8 cellular contexts compared by ENCODE assay signal in genomic region chr13:50387124-50387581, GRCh38.
DNase-seq lines count a peak whose midpoint lies in the region; ATAC-seq and TF ChIP-seq lines count a peak whose summit lies in the region.

No MANE protein-coding gene starts in this region.

- BruUV-seq in PC-9 (replicated peaks; lab: Mats Ljungman, UMichigan), result no TSS peak

- intact Hi-C loops in PC-9 (cut with micrococcal nuclease; ENCODE audit: unreplicated experiment), result no loop called here
- intact Hi-C loops in activated T-helper 2 cell treated with anti-CD3 and anti-CD28 coated beads, Interferon-gamma antibody, Interleukin-2, Interleukin-4, amounts not matched to agents 10 μg/mL and 5 μg/mL and 100 μg/mL, durations not matched to agents 14 hours and 24 hours and 36 hours (cut with micrococcal nuclease), result no loop called here

- peaks cover 52% of the 10 kb centered on the region for H3K27me3 Mint-ChIP-seq in activated T-helper 2 cell treated with anti-CD3 and anti-CD28 coated beads, Interferon-gamma antibody, Interleukin-2, Interleukin-4, amounts not matched to agents 10 μg/mL and 5 μg/mL and 100 μg/mL, durations not matched to agents 14 hours and 24 hours and 36 hours (ENCODE audit: low read depth)

- DNase-seq in AG09319 (ENCODE audit: extremely low read depth, low read depth) (no peak), HT-29 (ENCODE audit: low spot score) (peak; percentile 53), PC-9 (peak in 1 of 2 experiments; percentile 45), cerebellar cortex (ENCODE audit: low spot score) (peak; percentile 14), left lobe of liver (ENCODE audit: low spot score) (peak; percentile 92)
- DNase-seq in stimulated activated naive CD4-positive, alpha-beta T cell treated with Interleukin-2 at 50 U/mL for 16 hours (lab: John Stamatoyannopoulos, UW), result peak; percentile 29
- DNase-seq in activated T-helper 2 cell treated with anti-CD3 and anti-CD28 coated beads, Interferon-gamma antibody, Interleukin-2, Interleukin-4, amounts not matched to agents 10 μg/mL and 5 μg/mL and 100 μg/mL, durations not matched to agents 14 hours and 24 hours and 36 hours (ENCODE audit: low spot score), result no peak

- H3K27ac Mint-ChIP-seq in activated T-helper 2 cell treated with anti-CD3 and anti-CD28 coated beads, Interferon-gamma antibody, Interleukin-2, Interleukin-4, amounts not matched to agents 10 μg/mL and 5 μg/mL and 100 μg/mL, durations not matched to agents 14 hours and 24 hours and 36 hours, result no peak overlapping the region

- H3K9me2 ChIP-seq in PC-9 (ENCODE audit: insufficient read depth), result no peaks in the 10 kb centered on the region

- no peaks in the 10 kb centered on the region for H3K4me1 ChIP-seq in PC-9 (replicated peaks; ENCODE audit: insufficient read depth)

- no peaks in the 10 kb centered on the region for H3K79me2 ChIP-seq in PC-9 (ENCODE audit: low read depth)

- no peaks in the 10 kb centered on the region for H3K36me3 Mint-ChIP-seq in activated T-helper 2 cell treated with anti-CD3 and anti-CD28 coated beads, Interferon-gamma antibody, Interleukin-2, Interleukin-4, amounts not matched to agents 10 μg/mL and 5 μg/mL and 100 μg/mL, durations not matched to agents 14 hours and 24 hours and 36 hours (ENCODE audit: low read depth)

- no peak overlapping the region for H3K27ac ChIP-seq in PC-9

- no peak overlapping the region for H3K4me3 Mint-ChIP-seq in activated T-helper 2 cell treated with anti-CD3 and anti-CD28 coated beads, Interferon-gamma antibody, Interleukin-2, Interleukin-4, amounts not matched to agents 10 μg/mL and 5 μg/mL and 100 μg/mL, durations not matched to agents 14 hours and 24 hours and 36 hours (ENCODE audit: low read depth)

- CTCF ChIA-PET in PC-9 (lab: Charles Lee), result interaction anchor here (0.6 kb wide), 2 partner anchors 12 to 1411 kb away, joined by 3 to 6 read pairs; partner anchors contain the start of gene FNDC3A

- H3K4me1 Mint-ChIP-seq in activated T-helper 2 cell treated with anti-CD3 and anti-CD28 coated beads, Interferon-gamma antibody, Interleukin-2, Interleukin-4, amounts not matched to agents 10 μg/mL and 5 μg/mL and 100 μg/mL, durations not matched to agents 14 hours and 24 hours and 36 hours (ENCODE audit: low read depth), result peaks cover 6% of the 10 kb centered on the region

- H3K4me3 ChIP-seq in PC-9, result no peak overlapping the region

- peak; percentile 13 for TF ChIP-seq CTCF in AG09319 (IDR thresholded peaks at IDR 0.05; ENCODE audit: low read depth, low read length)
- 0 out of 2 replicates have a peak, but pooled peaks have one; percentile 18 for TF ChIP-seq CTCF in PC-9 (conservative IDR thresholded peaks at IDR 0.05)

- POLR2A ChIA-PET in PC-9 (lab: Charles Lee; ENCODE audit: unreplicated experiment), result no interaction called here

- no peaks in the 10 kb centered on the region for H3K36me3 ChIP-seq in PC-9 (ENCODE audit: low read depth)

- no peak overlapping the region for H2AFZ ChIP-seq in PC-9

- ATAC-seq in left lobe of liver, result peak; percentile 96
- ATAC-seq in GM19324 (IDR thresholded peaks at IDR 0.05; ENCODE audit: low FRiP score, unreplicated experiment), result no peak

- no peak overlapping the region for H3K4me2 ChIP-seq in PC-9

- H3F3A ChIP-seq in PC-9 (ENCODE audit: insufficient read depth, low read depth), result no peaks in the 10 kb centered on the region

- H3K9me3 ChIP-seq in PC-9 (ENCODE audit: insufficient read depth, low read depth), result no peaks in the 10 kb centered on the region

- H3K9me3 Mint-ChIP-seq in activated T-helper 2 cell treated with anti-CD3 and anti-CD28 coated beads, Interferon-gamma antibody, Interleukin-2, Interleukin-4, amounts not matched to agents 10 μg/mL and 5 μg/mL and 100 μg/mL, durations not matched to agents 14 hours and 24 hours and 36 hours, result no peaks in the 10 kb centered on the region

- H4K20me1 ChIP-seq in PC-9 (ENCODE audit: insufficient read depth), result no peaks in the 10 kb centered on the region

- H3K27me3 ChIP-seq in PC-9 (ENCODE audit: insufficient read depth, low read depth), result no peaks in the 10 kb centered on the region

Comparison
In these comparisons a context has a peak if more than half of its experiments do, and no peak if none do; other contexts are left out.
1. DNase-seq: peak in HT-29 (single experiment), cerebellar cortex (single experiment), left lobe of liver (single experiment) and stimulated activated naive CD4-positive, alpha-beta T cell treated with Interleukin-2 at 50 U/mL for 16 hours (single experiment); none in AG09319 (single experiment) and activated T-helper 2 cell treated with anti-CD3 and anti-CD28 coated beads, Interferon-gamma antibody, Interleukin-2, Interleukin-4, amounts not matched to agents 10 μg/mL and 5 μg/mL and 100 μg/mL, durations not matched to agents 14 hours and 24 hours and 36 hours (single experiment).